Comparison of ENCODE assay signal across 16 cellular contexts in the genomic region with DNA sequence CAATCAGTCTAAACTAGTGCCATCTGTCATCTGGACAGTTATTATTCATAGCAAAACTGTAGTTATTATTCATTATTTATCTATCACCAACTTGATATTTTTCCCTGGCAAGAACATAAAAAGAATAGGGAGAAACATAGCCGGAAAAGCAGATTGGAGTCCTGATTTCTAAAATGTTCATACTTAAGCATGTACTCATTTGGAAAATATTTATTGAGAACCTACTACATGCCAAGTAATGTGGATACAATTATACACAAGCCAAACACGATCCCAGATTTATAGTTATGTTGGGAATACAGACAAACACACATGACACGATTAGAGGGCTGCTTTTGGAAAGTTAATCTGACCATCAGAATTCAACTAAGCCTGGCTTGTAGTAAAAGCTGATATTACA. TPM values are rescaled to one million over a fixed set of nuclear protein-coding genes. Genes with fewer than 3 reads are reported as not detected.
DNase-seq lines count a peak whose midpoint lies in the region; ATAC-seq and TF ChIP-seq lines count a peak whose summit lies in the region.
"Had no signal": no experiment of that assay in that cellular context is flagged by ENCODE, and none has a peak within 500 bp of the region (broad histone marks: within the 10 kb centered on the region; RNA-seq: fewer than 3 reads in every experiment).

No MANE protein-coding gene starts in this region.

- WGBS in heart right ventricle, 2 donors: 59 to 67% methylated on average over 3 of the region's 3 CpGs

- intact Hi-C loops in heart right ventricle (cut with DNase I): loop anchor here in 1 of 10 donors (10.0 kb wide), 1 partner anchor 46 kb away; no protein-coding TSS in a partner anchor
- intact Hi-C loops in left cardiac atrium (cut with DNase I): no loop called here
- intact Hi-C loops in lower lobe of right lung (cut with DNase I): no loop called here
- intact Hi-C loops in uterus (cut with DNase I; ENCODE audit: low total_unique reads): no loop called here

- H3K27me3 ChIP-seq in heart right ventricle (no peaks in the 10 kb centered on the region), brain microvascular endothelial cell (replicated peaks) (no peaks in the 10 kb centered on the region), lower lobe of right lung (ENCODE audit: low read depth) (no peaks in the 10 kb centered on the region), uterus (no peaks in the 10 kb centered on the region)
- H3K27me3 ChIP-seq: body of pancreas had no signal

- no peak overlapping the region for H3K4me3 ChIP-seq in heart right ventricle
- H3K4me3 ChIP-seq in brain microvascular endothelial cell (ENCODE audit: low read depth, low read length): no peak overlapping the region
- H3K4me3 ChIP-seq in lower lobe of right lung: no peak overlapping the region
- no peak overlapping the region for H3K4me3 ChIP-seq in uterus
- H3K4me3 ChIP-seq: body of pancreas had no signal

- no peak for TF ChIP-seq CTCF in heart right ventricle (IDR thresholded peaks at IDR 0.05)
- no peak for TF ChIP-seq CTCF in brain microvascular endothelial cell (IDR thresholded peaks at IDR 0.05; ENCODE audit: low read depth, low read length, missing control alignments)
- TF ChIP-seq CTCF in lower lobe of right lung (IDR thresholded peaks at IDR 0.05): no peak
- no peak for TF ChIP-seq CTCF in uterus (IDR thresholded peaks at IDR 0.05)

- H3K4me1 ChIP-seq in heart right ventricle (peaks cover 0 to 73% (median 30%) of the 10 kb centered on the region in 9 donors), lower lobe of right lung (peaks cover 49% of the 10 kb centered on the region), uterus (no peaks in the 10 kb centered on the region)

- ATAC-seq in heart right ventricle (no peak), left cardiac atrium (no peak), lower lobe of right lung (no peak), GM18873 (IDR thresholded peaks at IDR 0.05; ENCODE audit: low FRiP score, unreplicated experiment) (no peak)
- ATAC-seq: body of pancreas, left lobe of liver had no signal

- DNase-seq in heart right ventricle: no peak
- no peak for DNase-seq in left cardiac atrium
- DNase-seq in brain microvascular endothelial cell: no peak
- no peak for DNase-seq in lower lobe of right lung
- DNase-seq in uterus: no peak
- no peak for DNase-seq in NCI-H1105 treated with DMSO at 0.1 percent for 48 hours (lab: John Stamatoyannopoulos, UW)
- no peak for DNase-seq in activated T-cell treated with anti-CD3 and anti-CD28 coated beads, Interleukin-2, amount 50 U/mL, for 1 hour
- DNase-seq: activated CD4-positive, alpha-beta T cell treated with anti-CD3 and anti-CD28 coated beads, Interleukin-2, amount 50 U/mL, for 1 hour; body of pancreas; hippocampal formation; NCI-H146; NCI-H510A treated with DMSO at 0.1 percent for 48 hours; nephron progenitor cell; T-helper 9 cell had no signal

- H3K9me3 ChIP-seq in heart right ventricle (no peaks in the 10 kb centered on the region), lower lobe of right lung (no peaks in the 10 kb centered on the region), uterus (no peaks in the 10 kb centered on the region)
- H3K9me3 ChIP-seq: body of pancreas had no signal

- H3K36me3 ChIP-seq in heart right ventricle (no peaks in the 10 kb centered on the region), brain microvascular endothelial cell (replicated peaks) (no peaks in the 10 kb centered on the region), lower lobe of right lung (no peaks in the 10 kb centered on the region), uterus (no peaks in the 10 kb centered on the region)

- in situ Hi-C loops in brain microvascular endothelial cell (cut with HindIII; ENCODE audit: low pct_ligation_motif_present, low sequenced_read_pairs): no loop called here

- TF ChIP-seq POLR2A in uterus (IDR thresholded peaks at IDR 0.05): no peak

- H3K27ac ChIP-seq in heart right ventricle (peak overlapping the region in 8 of 10 donors; percentile 9 to 68 (median 40)), brain microvascular endothelial cell (peak overlapping the region; percentile 61), lower lobe of right lung (peak overlapping the region; percentile 15), uterus (peak overlapping the region; percentile 54 to 75)

RNA-seq across cellular contexts. Expression of a gene that starts 30.7 kb away (rescaled TPM):
- 10 to 100 TPM in 1 of 10 donors, 1 to 10 TPM in 9; 3.4 to 15.4 (median 4.2) TPM for total RNA-seq in heart right ventricle
- 1 to 10 TPM; 2.2 to 3.8 TPM for polyA plus RNA-seq in heart right ventricle
- total RNA-seq in left cardiac atrium: 10 to 100 TPM; 12.1 to 12.4 TPM
- total RNA-seq in lower lobe of right lung: 57.9 TPM
- total RNA-seq in uterus: 10 to 100 TPM in 3 of 4 donors, 1 to 10 TPM in 1; 6.3 to 36.7 (median 15.4) TPM
